In genomic region chr12:18895946-18896345, GRCh38 we compare ENCODE assay signal across 19 cellular contexts.
DNase-seq lines count a peak whose midpoint lies in the region; ATAC-seq and TF ChIP-seq lines count a peak whose summit lies in the region.
"Had no signal": no experiment of that assay in that cellular context is flagged by ENCODE, and none has a peak within 500 bp of the region (broad histone marks: within the 10 kb centered on the region; RNA-seq: fewer than 3 reads in every experiment).

No MANE protein-coding gene starts in this region.

- H3K79me2 ChIP-seq in trophoblast cell (ENCODE audit: control insufficient read depth, insufficient read depth, low read length, poor library complexity): no peaks in the 10 kb centered on the region

- no peak overlapping the region for H2AFZ ChIP-seq in trophoblast cell (ENCODE audit: insufficient read depth, low read length, poor library complexity)

- H3K27me3 ChIP-seq in HUES6 (ENCODE audit: control insufficient read depth, insufficient read depth, low read length) (no peaks in the 10 kb centered on the region), NT2/D1 (ENCODE audit: insufficient read depth, insufficient read length) (no peaks in the 10 kb centered on the region), left ventricle myocardium inferior (ENCODE audit: low read depth) (no peaks in the 10 kb centered on the region), trophoblast cell (ENCODE audit: insufficient read depth, low read length) (no peaks in the 10 kb centered on the region)

- peaks cover 0 to 1% (median 1%) of the 10 kb centered on the region in 3 donors for H3K27me3 Mint-ChIP-seq in CD14-positive monocyte (ENCODE audit: low read depth in 3 of 3)
- H3K27me3 Mint-ChIP-seq: naive B cell; stimulated activated naive B cell treated with anti-CD40 and anti-IgM and Interleukin-4, amounts not matched to agents 10 μg/mL and 1 μg/mL and 100 μg/mL, for 72 hours; type B pancreatic cell had no signal

- WGBS in trophoblast cell (ENCODE audit: extremely low coverage, insufficient coverage, insufficient read length): no CpG with 5 or more reads among the region's 7 CpGs

- no peak overlapping the region for H2BK5ac ChIP-seq in trophoblast cell (ENCODE audit: low read depth, low read length, poor library complexity)

- H3K9me3 ChIP-seq in HUES6 (ENCODE audit: control insufficient read depth, insufficient read depth, low read depth, low read length) (no peaks in the 10 kb centered on the region), NT2/D1 (ENCODE audit: insufficient read depth, low read length) (peaks cover 12% of the 10 kb centered on the region; the same call in 1 of the 2 replicates), left ventricle myocardium inferior (replicated peaks) (no peaks in the 10 kb centered on the region), trophoblast cell (ENCODE audit: insufficient read depth, low read depth, low read length) (no peaks in the 10 kb centered on the region)
- H3K9me3 ChIP-seq: prostate gland had no signal

- no peak overlapping the region for H3K18ac ChIP-seq in trophoblast cell (ENCODE audit: low read length)

- peak overlapping the region; percentile 31; the same call in 1 of the 2 replicates for H3K4me3 ChIP-seq in HUES6 (ENCODE audit: low read depth, low read length)
- no peak overlapping the region for H3K4me3 ChIP-seq in NT2/D1 (ENCODE audit: insufficient read length, low read depth)
- H3K4me3 ChIP-seq in left ventricle myocardium inferior: no peak overlapping the region
- no peak overlapping the region for H3K4me3 ChIP-seq in trophoblast cell (ENCODE audit: low read depth, low read length)
- H3K4me3 ChIP-seq: lung, prostate gland had no signal

- TF ChIP-seq CTCF in left ventricle myocardium inferior (IDR thresholded peaks at IDR 0.05; ENCODE audit: borderline replicate concordance): no peak
- TF ChIP-seq CTCF in CD14-positive monocyte (IDR thresholded peaks at IDR 0.05): no peak

- H3K4me3 Mint-ChIP-seq in CD14-positive monocyte: no peak overlapping the region
- H3K4me3 Mint-ChIP-seq: naive B cell; stimulated activated naive B cell treated with anti-CD40 and anti-IgM and Interleukin-4, amounts not matched to agents 10 μg/mL and 1 μg/mL and 100 μg/mL, for 72 hours; type B pancreatic cell had no signal

- H3K36me3 Mint-ChIP-seq in CD14-positive monocyte: no peaks in the 10 kb centered on the region
- H3K36me3 Mint-ChIP-seq: naive B cell; stimulated activated naive B cell treated with anti-CD40 and anti-IgM and Interleukin-4, amounts not matched to agents 10 μg/mL and 1 μg/mL and 100 μg/mL, for 72 hours; type B pancreatic cell had no signal

- H4K8ac ChIP-seq in trophoblast cell (ENCODE audit: low read depth, low read length): no peak overlapping the region

- no peak overlapping the region for H4K12ac ChIP-seq in trophoblast cell (ENCODE audit: low read depth, low read length)

- H3K9ac ChIP-seq in HUES6 (ENCODE audit: low read length): peak overlapping the region; percentile 9
- H3K9ac ChIP-seq in NT2/D1 (ENCODE audit: insufficient read length, low read depth): peak overlapping the region; percentile 10
- H3K9ac ChIP-seq in trophoblast cell (ENCODE audit: low read length): no peak overlapping the region

- H3K27ac Mint-ChIP-seq in CD14-positive monocyte: no peak overlapping the region
- H3K27ac Mint-ChIP-seq: naive B cell; stimulated activated naive B cell treated with anti-CD40 and anti-IgM and Interleukin-4, amounts not matched to agents 10 μg/mL and 1 μg/mL and 100 μg/mL, for 72 hours; type B pancreatic cell had no signal

- peaks cover 1 to 21% (median 8%) of the 10 kb centered on the region in 7 donors for H3K9me3 Mint-ChIP-seq in CD14-positive monocyte

- H2BK12ac ChIP-seq in trophoblast cell (ENCODE audit: low read length): no peak overlapping the region

- H2AK5ac ChIP-seq in trophoblast cell (ENCODE audit: low read length): no peak overlapping the region

- no peak overlapping the region for H3K4ac ChIP-seq in trophoblast cell (ENCODE audit: low read depth, low read length)

- H3K14ac ChIP-seq in trophoblast cell (ENCODE audit: low read length): peak overlapping the region; percentile 46

- no peaks in the 10 kb centered on the region for H3K4me1 Mint-ChIP-seq in CD14-positive monocyte
- H3K4me1 Mint-ChIP-seq: naive B cell; stimulated activated naive B cell treated with anti-CD40 and anti-IgM and Interleukin-4, amounts not matched to agents 10 μg/mL and 1 μg/mL and 100 μg/mL, for 72 hours had no signal

- DNase-seq in NT2/D1 (ENCODE audit: low read depth, low spot score) (peak; percentile 95), left ventricle myocardium inferior (peak; percentile 77), trophoblast cell (no peak), NCI-H1930 (lab: John Stamatoyannopoulos, UW) (no peak), CD14-positive monocyte (ENCODE audit: low spot score) (no peak)
- DNase-seq: amniotic stem cell; DMS153; naive B cell; NCI-H1694 treated with DMSO at 0.1 percent for 48 hours; NCI-H774; RPMI8226; stimulated activated CD4-positive, alpha-beta T cell treated with anti-CD3 and anti-CD28 coated beads, Interleukin-12 subunit alpha, Interleukin-12 subunit beta, amount 100 ng/mL, for 4 hours; stimulated activated naive B cell treated with anti-CD40 and anti-IgM and Interleukin-4, amounts not matched to agents 10 μg/mL and 1 μg/mL and 100 μg/mL, for 72 hours; T-helper 1 cell had no signal

- H3K79me1 ChIP-seq in trophoblast cell (ENCODE audit: low read length): peaks cover 4% of the 10 kb centered on the region

- H3K4me1 ChIP-seq in HUES6 (ENCODE audit: control insufficient read depth, insufficient read depth, low read length) (peaks cover 18% of the 10 kb centered on the region), NT2/D1 (ENCODE audit: insufficient read depth, insufficient read length) (peaks cover 13% of the 10 kb centered on the region), left ventricle myocardium inferior (peaks cover 6% of the 10 kb centered on the region), trophoblast cell (ENCODE audit: control insufficient read depth in 1 of 2, insufficient read depth in 2 of 2, low read length in 2 of 2) (peaks cover 2 to 9% of the 10 kb centered on the region in 2 experiments)
- H3K4me1 ChIP-seq: prostate gland had no signal

- intact Hi-C loops in left ventricle myocardium inferior (cut with micrococcal nuclease): no loop called here
- intact Hi-C loops in CD14-positive monocyte (cut with micrococcal nuclease): no loop called here

- no peak overlapping the region for H3K23ac ChIP-seq in trophoblast cell (ENCODE audit: low read length)

- no peak overlapping the region for H2BK120ac ChIP-seq in trophoblast cell (ENCODE audit: insufficient read depth, low read length, poor library complexity)

- no peak overlapping the region for H4K91ac ChIP-seq in trophoblast cell (ENCODE audit: low read depth, low read length)

- peak overlapping the region; percentile 62; the same call in 1 of the 2 replicates for H3K27ac ChIP-seq in HUES6 (ENCODE audit: low read depth, low read length)
- no peak overlapping the region for H3K27ac ChIP-seq in left ventricle myocardium inferior (replicated peaks)
- no peak overlapping the region for H3K27ac ChIP-seq in trophoblast cell (ENCODE audit: low read depth, low read length)
- H3K27ac ChIP-seq: prostate gland had no signal

- H3K36me3 ChIP-seq in HUES6 (ENCODE audit: control insufficient read depth, insufficient read depth, low read length) (no peaks in the 10 kb centered on the region), NT2/D1 (ENCODE audit: insufficient read depth, insufficient read length, low read length) (no peaks in the 10 kb centered on the region), left ventricle myocardium inferior (no peaks in the 10 kb centered on the region), trophoblast cell (ENCODE audit: control insufficient read depth in 1 of 2, insufficient read depth in 2 of 2, low read length in 2 of 2) (no peaks in the 10 kb centered on the region)
- H3K36me3 ChIP-seq: prostate gland had no signal

- no peak overlapping the region for H3K4me2 ChIP-seq in trophoblast cell (ENCODE audit: low read length)

- no peak for ATAC-seq in GM18511 (IDR thresholded peaks at IDR 0.05; ENCODE audit: unreplicated experiment)
- ATAC-seq: stimulated activated naive B cell treated with anti-CD40 and anti-IgM and Interleukin-4, amounts not matched to agents 10 μg/mL and 1 μg/mL and 100 μg/mL, for 72 hours had no signal

Comparison
In these comparisons a context has a peak if more than half of its experiments do, and no peak if none do; other contexts are left out.
1. DNase-seq: peak in NT2/D1 (single experiment) and left ventricle myocardium inferior (single experiment); none in trophoblast cell (0 of 2), NCI-H1930 (0 of 2) and CD14-positive monocyte (single experiment).